In genomic region chr17:7916383-7916677, GRCh38 we compare ENCODE assay signal across 8 cellular contexts. TPM values are rescaled to one million over a fixed set of nuclear protein-coding genes. Genes with fewer than 3 reads are reported as not detected.
DNase-seq lines count a peak whose midpoint lies in the region; ATAC-seq and TF ChIP-seq lines count a peak whose summit lies in the region.

No MANE protein-coding gene starts in this region.

- H3K4me1 ChIP-seq in mucosa of stomach (ENCODE audit: control insufficient read depth, insufficient read depth, low read length): peaks cover 27% of the 10 kb centered on the region

- H3K27me3 ChIP-seq in AG04450 (ENCODE audit: control insufficient read depth, insufficient read depth, low read length): no peaks in the 10 kb centered on the region
- H3K27me3 ChIP-seq in brain microvascular endothelial cell (replicated peaks): no peaks in the 10 kb centered on the region
- H3K27me3 ChIP-seq in mucosa of stomach (ENCODE audit: control insufficient read depth, insufficient read depth, low read length): no peaks in the 10 kb centered on the region

- peak overlapping the region; percentile 62 for H3K4me3 ChIP-seq in AG04450 (ENCODE audit: low read depth, low read length)
- H3K4me3 ChIP-seq in brain microvascular endothelial cell (ENCODE audit: low read depth, low read length): peak overlapping the region; percentile 43
- H3K4me3 ChIP-seq in mucosa of stomach (ENCODE audit: low read length): peak overlapping the region; percentile 29

- no peak for DNase-seq in AG04450 (ENCODE audit: low read depth, low spot score)
- no peak for DNase-seq in brain microvascular endothelial cell
- no peak for DNase-seq in NCI-H2196 treated with DMSO at 0.1 percent for 48 hours (lab: John Stamatoyannopoulos, UW; ENCODE audit: unreplicated experiment)
- no peak for DNase-seq in GDM1 (lab: John Stamatoyannopoulos, UW)
- DNase-seq in EL: no peak
- no peak for DNase-seq in midbrain (lab: John Stamatoyannopoulos, UW)

- POLR2A ChIA-PET in AG04450 (lab: Yijun Ruan, JAX): interaction anchor here (1.0 to 2.0 kb wide), 7 partner anchors 10 to 125 kb away, joined by 3 to 15 read pairs (median 6); partner anchors contain the start of genes CNTROB, KCNAB3, NAA38 and TRAPPC1

- H3K9ac ChIP-seq in mucosa of stomach (ENCODE audit: low read length): peak overlapping the region; percentile 68

- peak; percentile 16 for ATAC-seq in HG03196 (IDR thresholded peaks at IDR 0.05; ENCODE audit: unreplicated experiment)

- H3K9me3 ChIP-seq in AG04450 (ENCODE audit: control insufficient read depth, insufficient read depth, low read length) (peaks cover 7% of the 10 kb centered on the region; the same call in 1 of the 2 replicates), mucosa of stomach (ENCODE audit: control insufficient read depth, low read length) (no peaks in the 10 kb centered on the region)

- H3K36me3 ChIP-seq in brain microvascular endothelial cell (replicated peaks) (peaks cover 11% of the 10 kb centered on the region), mucosa of stomach (ENCODE audit: control insufficient read depth, insufficient read depth, low read length) (no peaks in the 10 kb centered on the region)

- CTCF ChIA-PET in AG04450 (lab: Charles Lee): interaction anchor here (0.6 to 2.6 kb wide), 10 partner anchors 15 to 157 kb away, joined by 3 to 14 read pairs (median 4); partner anchors contain the start of genes CNTROB and TRAPPC1

- TF ChIP-seq CTCF in AG04450 (IDR thresholded peaks at IDR 0.05; ENCODE audit: low read depth, low read length) (no peak), brain microvascular endothelial cell (IDR thresholded peaks at IDR 0.05; ENCODE audit: low read depth, low read length, missing control alignments) (no peak)

- H3K27ac ChIP-seq in AG04450 (ENCODE audit: low read depth, low read length): peak overlapping the region; percentile 89
- peak overlapping the region; percentile 57 for H3K27ac ChIP-seq in brain microvascular endothelial cell

- in situ Hi-C loops in brain microvascular endothelial cell (cut with HindIII; ENCODE audit: low pct_ligation_motif_present, low sequenced_read_pairs): no loop called here

RNA-seq across cellular contexts. Expression of gene RNF227, which starts 0.2 kb away (rescaled TPM):
- 1.3 and 1.4 TPM in 2 replicates for polyA plus RNA-seq in AG04450 (2011; rRNA removed)
- polyA minus RNA-seq in AG04450 (2011; rRNA and poly(A)+ RNA removed): 0.56 and 0.60 TPM in 2 replicates

RNA-seq across cellular contexts. Expression of gene KCNAB3, which starts 13.3 kb away (rescaled TPM):
- polyA plus RNA-seq in AG04450 (2011; rRNA removed): 2.2 and 3.1 TPM in 2 replicates
- polyA minus RNA-seq in AG04450 (2011; rRNA and poly(A)+ RNA removed): 1.4 and 1.8 TPM in 2 replicates

RNA-seq across cellular contexts. Expression of gene TRAPPC1, which starts 15.4 kb away (rescaled TPM):
- 202 and 227 TPM in 2 replicates for polyA plus RNA-seq in AG04450 (2011; rRNA removed)
- 185 and 207 TPM in 2 replicates for polyA minus RNA-seq in AG04450 (2011; rRNA and poly(A)+ RNA removed)

RNA-seq across cellular contexts. Expression of gene CNTROB, which starts 15.7 kb away (rescaled TPM):
- 11.3 and 12.9 TPM in 2 replicates for polyA plus RNA-seq in AG04450 (2011; rRNA removed)
- 14.5 and 15.4 TPM in 2 replicates for polyA minus RNA-seq in AG04450 (2011; rRNA and poly(A)+ RNA removed)

RNA-seq across cellular contexts. Expression of gene CHD3, which starts 27.7 kb away (rescaled TPM):
- 50.0 and 68.6 TPM in 2 replicates for polyA plus RNA-seq in AG04450 (2011; rRNA removed)
- polyA minus RNA-seq in AG04450 (2011; rRNA and poly(A)+ RNA removed): 155 and 187 TPM in 2 replicates
